7 cellular contexts compared by ENCODE assay signal in the genomic region with DNA sequence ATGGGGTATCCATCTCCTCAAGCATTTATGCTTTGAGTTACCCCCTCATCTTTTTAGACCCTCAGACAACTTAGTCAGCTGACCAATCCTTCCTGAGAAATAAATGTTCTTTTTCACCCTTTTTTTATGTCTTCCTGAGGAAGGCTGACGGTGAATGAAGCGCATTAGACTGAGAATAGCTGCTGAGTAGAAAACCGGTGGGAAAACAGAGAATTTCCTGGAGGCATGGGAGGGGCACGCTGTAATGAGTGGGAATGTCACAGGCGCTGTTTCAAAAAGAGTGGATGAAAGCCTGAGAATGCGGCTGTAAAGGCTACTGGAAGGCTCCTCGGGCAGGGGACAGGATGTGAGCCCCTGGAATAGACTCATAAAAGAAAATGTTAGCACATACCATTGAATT. TPM values are rescaled to one million over a fixed set of nuclear protein-coding genes. Genes with fewer than 3 reads are reported as not detected.
DNase-seq lines count a peak whose midpoint lies in the region; ATAC-seq, FAIRE-seq and TF ChIP-seq lines count a peak whose summit lies in the region.
"Not testable (repeated sequence)": the region's sequence is repeated elsewhere in the genome, so short reads cannot be mapped to it uniquely, and the experiment has no call there.

No MANE protein-coding gene starts in this region.

- H3K4me1 Mint-ChIP-seq in T-cell, result peaks cover 24 to 34% (median 31%) of the 10 kb centered on the region in 3 donors
- H3K4me1 Mint-ChIP-seq in activated naive CD4-positive, alpha-beta T cell treated with anti-CD3 and anti-CD28 coated beads for 36 hours (ENCODE audit: low read depth), result peaks cover 31% of the 10 kb centered on the region
- peaks cover 19% of the 10 kb centered on the region for H3K4me1 Mint-ChIP-seq in nephron
- H3K4me1 Mint-ChIP-seq in stimulated activated memory B cell treated with anti-CD40 and anti-IgM and Interleukin-4, amounts not matched to agents 10 μg/mL and 1 μg/mL and 100 μg/mL, for 72 hours, result peaks cover 36% of the 10 kb centered on the region

- H3K27ac Mint-ChIP-seq in T-cell (peak overlapping the region; percentile 94 to 96), nephron (peak overlapping the region; percentile 71 to 94 (median 91))
- peak overlapping the region; percentile 97 for H3K27ac Mint-ChIP-seq in activated naive CD4-positive, alpha-beta T cell treated with anti-CD3 and anti-CD28 coated beads for 36 hours
- peak overlapping the region; percentile 90 for H3K27ac Mint-ChIP-seq in stimulated activated memory B cell treated with anti-CD40 and anti-IgM and Interleukin-4, amounts not matched to agents 10 μg/mL and 1 μg/mL and 100 μg/mL, for 72 hours

- not testable (repeated sequence) for TF ChIP-seq POLR2A in GM12891 (IDR thresholded peaks at IDR 0.05; ENCODE audit: low read depth, low read length)

- peak overlapping the region; percentile 81 to 89 (median 86) for H3K4me3 Mint-ChIP-seq in T-cell
- peak overlapping the region; percentile 79 for H3K4me3 Mint-ChIP-seq in activated naive CD4-positive, alpha-beta T cell treated with anti-CD3 and anti-CD28 coated beads for 36 hours
- H3K4me3 Mint-ChIP-seq in nephron, result peak overlapping the region; percentile 70 to 81 (median 73)
- peak overlapping the region; percentile 83 for H3K4me3 Mint-ChIP-seq in stimulated activated memory B cell treated with anti-CD40 and anti-IgM and Interleukin-4, amounts not matched to agents 10 μg/mL and 1 μg/mL and 100 μg/mL, for 72 hours

- POLR2A ChIA-PET in T-cell (lab: Charles Lee), result interaction anchor here (1.2 to 2.0 kb wide), 6 partner anchors 10 to 56 kb away, joined by 3 to 62 read pairs (median 12); a partner anchor contains a TSS

- intact Hi-C loops in activated naive CD4-positive, alpha-beta T cell treated with anti-CD3 and anti-CD28 coated beads for 36 hours (cut with micrococcal nuclease), result loop anchor here (1.0 kb wide), 3 partner anchors 19 to 61 kb away; a partner anchor contains a TSS
- intact Hi-C loops in right cardiac atrium (cut with DNase I), result not testable (repeated sequence)

- not testable (repeated sequence) for H3K4me3 ChIP-seq in right cardiac atrium (ENCODE audit: low read length)

- ATAC-seq in T-cell (replicated peaks in 1 of 4); stimulated activated memory B cell treated with anti-CD40 and anti-IgM and Interleukin-4, amounts not matched to agents 10 μg/mL and 1 μg/mL and 100 μg/mL, for 72 hours: not testable (repeated sequence)
- ATAC-seq in right cardiac atrium, result peak; percentile 48 to 59

- not testable (repeated sequence) for H3K36me3 Mint-ChIP-seq in T-cell; nephron (ENCODE audit: low read depth); stimulated activated memory B cell treated with anti-CD40 and anti-IgM and Interleukin-4, amounts not matched to agents 10 μg/mL and 1 μg/mL and 100 μg/mL, for 72 hours
- H3K36me3 Mint-ChIP-seq in activated naive CD4-positive, alpha-beta T cell treated with anti-CD3 and anti-CD28 coated beads for 36 hours (ENCODE audit: low read depth), result peaks cover 11% of the 10 kb centered on the region

- not testable (repeated sequence) for H3K9me3 Mint-ChIP-seq in T-cell; activated naive CD4-positive, alpha-beta T cell treated with anti-CD3 and anti-CD28 coated beads for 36 hours; nephron; stimulated activated memory B cell treated with anti-CD40 and anti-IgM and Interleukin-4, amounts not matched to agents 10 μg/mL and 1 μg/mL and 100 μg/mL, for 72 hours

- TF ChIP-seq CTCF in nephron (IDR thresholded peaks at IDR 0.05; ENCODE audit: unreplicated experiment in 3 of 3), result not testable (repeated sequence)

- H3K27ac ChIP-seq in right cardiac atrium (ENCODE audit: low read length), result not testable (repeated sequence)

- not testable (repeated sequence) for DNase-seq in GM12891 (ENCODE audit: insufficient read length, low spot score); T-cell; activated naive CD4-positive, alpha-beta T cell treated with anti-CD3 and anti-CD28 coated beads for 36 hours; right cardiac atrium
- peak; percentile 24 for DNase-seq in dermis blood vessel endothelial cell

- 26% methylated on average over 5 of the region's 7 CpGs for WGBS in right cardiac atrium

- H3K27me3 ChIP-seq in right cardiac atrium (ENCODE audit: control insufficient read depth, insufficient read depth), result not testable (repeated sequence)

- H3K9me3 ChIP-seq in right cardiac atrium (ENCODE audit: control insufficient read depth, low read length), result not testable (repeated sequence)

- H3K27me3 Mint-ChIP-seq in T-cell; activated naive CD4-positive, alpha-beta T cell treated with anti-CD3 and anti-CD28 coated beads for 36 hours (ENCODE audit: low read depth); nephron (ENCODE audit: low read depth); stimulated activated memory B cell treated with anti-CD40 and anti-IgM and Interleukin-4, amounts not matched to agents 10 μg/mL and 1 μg/mL and 100 μg/mL, for 72 hours: not testable (repeated sequence)

- CTCF ChIA-PET in T-cell (lab: Charles Lee), result interaction anchor here (0.6 to 1.9 kb wide), 6 partner anchors 9 to 42 kb away, joined by 3 to 23 read pairs (median 7); no protein-coding TSS in a partner anchor
- CTCF ChIA-PET in activated naive CD4-positive, alpha-beta T cell treated with anti-CD3 and anti-CD28 coated beads for 36 hours (lab: Charles Lee), result interaction anchor here (1.5 to 6.0 kb wide), 4 partner anchors 11 to 39 kb away, joined by 5 to 46 read pairs (median 16); no protein-coding TSS in a partner anchor

- not testable (repeated sequence) for H3K4me1 ChIP-seq in right cardiac atrium (ENCODE audit: control insufficient read depth, insufficient read depth, low read length)

- FAIRE-seq in GM12891 (lab: Jason Lieb, UNC), result peak; percentile 33

RNA-seq across cellular contexts. Expression of a gene that starts 35.8 kb away (rescaled TPM):
- polyA plus RNA-seq in GM12891 (2012; ENCODE audit: low read depth, missing spikeins), result 25.8 TPM
- 100 to 1,000 TPM; 125 to 803 (median 160) TPM for total RNA-seq in T-cell
- total RNA-seq in activated naive CD4-positive, alpha-beta T cell treated with anti-CD3 and anti-CD28 coated beads for 36 hours, result 100 to 1,000 TPM; 392 to 394 TPM
- 18.7 and 32.5 TPM in 2 replicates for total RNA-seq in dermis blood vessel endothelial cell
- 10 to 100 TPM; 18.5 to 29.9 (median 25.1) TPM for total RNA-seq in right cardiac atrium
- polyA plus RNA-seq in right cardiac atrium, result 13.6 TPM
